Comparison of ENCODE assay signal across 31 cellular contexts in genomic region chr1:173753830-173754229, GRCh38.
"Had no signal": no experiment of that assay in that cellular context is flagged by ENCODE, and none has a peak within 500 bp of the region (broad histone marks: within the 10 kb centered on the region; RNA-seq: fewer than 3 reads in every experiment).

No MANE protein-coding gene starts in this region.

- H3K27ac ChIP-seq: WERI-Rb-1 had no signal

- DNase-seq: activated CD4-positive, alpha-beta memory T cell treated with anti-CD3 and anti-CD28 coated beads, Interleukin-2, amount 10 ng/mL, durations not matched to agents 7 days and 5 days; activated CD4-positive, alpha-beta T cell treated with anti-CD3 and anti-CD28 coated beads for 1 hour; activated CD4-positive, alpha-beta T cell treated with anti-CD3 and anti-CD28 coated beads for 48 hours; activated CD4-positive, CD25-positive, alpha-beta regulatory T cell; activated CD8-positive, alpha-beta memory T cell treated with anti-CD3 and anti-CD28 coated beads for 24 hours; activated CD8-positive, alpha-beta memory T cell treated with anti-CD3 and anti-CD28 coated beads, Interleukin-2, amount 10 ng/mL, durations not matched to agents 7 days and 5 days; activated CD8-positive, alpha-beta memory T cell treated with anti-CD3 and anti-CD28 coated beads, Interleukin-2, amount 50 U/mL, for 48 hours; activated effector memory CD4-positive, alpha-beta T cell treated with Interleukin-2 at 50 U/mL for 16 hours; activated naive CD4-positive, alpha-beta T cell treated with anti-CD3 and anti-CD28 coated beads, Interleukin-2, amount 10 ng/mL, durations not matched to agents 7 days and 5 days; activated naive CD8-positive, alpha-beta T cell treated with anti-CD3 and anti-CD28 coated beads, Interleukin-2, amount 50 U/mL, for 24 hours; activated T-cell treated with anti-CD3 and anti-CD28 coated beads, Interleukin-2, amount 50 U/mL, for 48 hours; anterior cingulate cortex; caudate nucleus; NCI-H1092 treated with DMSO at 0.1 percent for 48 hours; NCI-H1417; NCI-H146; NCI-H187; NCI-H345; NCI-H510A; NCI-H526; NCI-H748 treated with DMSO at 0.1 percent for 48 hours; OCI-M1; Right ventricle myocardium superior; SW 1271; T-helper 1 cell; T-helper 2 cell; T1000; WERI-Rb-1 had no signal

- H3K4me1 Mint-ChIP-seq: activated CD4-positive, alpha-beta memory T cell treated with anti-CD3 and anti-CD28 coated beads, Interleukin-2, amount 10 ng/mL, durations not matched to agents 7 days and 5 days; activated CD8-positive, alpha-beta memory T cell treated with anti-CD3 and anti-CD28 coated beads, Interleukin-2, amount 10 ng/mL, durations not matched to agents 7 days and 5 days; activated naive CD4-positive, alpha-beta T cell treated with anti-CD3 and anti-CD28 coated beads, Interleukin-2, amount 10 ng/mL, durations not matched to agents 7 days and 5 days; activated naive CD8-positive, alpha-beta T cell treated with anti-CD3 and anti-CD28 coated beads, Interleukin-2, amount 50 U/mL, for 24 hours; brain had no signal

- H3K9me3 Mint-ChIP-seq: activated CD4-positive, alpha-beta memory T cell treated with anti-CD3 and anti-CD28 coated beads, Interleukin-2, amount 10 ng/mL, durations not matched to agents 7 days and 5 days; activated naive CD4-positive, alpha-beta T cell treated with anti-CD3 and anti-CD28 coated beads, Interleukin-2, amount 10 ng/mL, durations not matched to agents 7 days and 5 days; activated naive CD8-positive, alpha-beta T cell treated with anti-CD3 and anti-CD28 coated beads, Interleukin-2, amount 50 U/mL, for 24 hours had no signal

- H3K4me3 ChIP-seq: K562 had no signal

- H3K27me3 Mint-ChIP-seq: activated CD4-positive, alpha-beta memory T cell treated with anti-CD3 and anti-CD28 coated beads, Interleukin-2, amount 10 ng/mL, durations not matched to agents 7 days and 5 days; activated CD8-positive, alpha-beta memory T cell treated with anti-CD3 and anti-CD28 coated beads, Interleukin-2, amount 10 ng/mL, durations not matched to agents 7 days and 5 days; activated naive CD4-positive, alpha-beta T cell treated with anti-CD3 and anti-CD28 coated beads, Interleukin-2, amount 10 ng/mL, durations not matched to agents 7 days and 5 days; activated naive CD8-positive, alpha-beta T cell; activated naive CD8-positive, alpha-beta T cell treated with anti-CD3 and anti-CD28 coated beads, Interleukin-2, amount 50 U/mL, for 24 hours; brain had no signal

- H3K4me3 Mint-ChIP-seq: activated CD4-positive, alpha-beta memory T cell treated with anti-CD3 and anti-CD28 coated beads, Interleukin-2, amount 10 ng/mL, durations not matched to agents 7 days and 5 days; activated CD8-positive, alpha-beta memory T cell treated with anti-CD3 and anti-CD28 coated beads, Interleukin-2, amount 10 ng/mL, durations not matched to agents 7 days and 5 days; activated naive CD4-positive, alpha-beta T cell treated with anti-CD3 and anti-CD28 coated beads, Interleukin-2, amount 10 ng/mL, durations not matched to agents 7 days and 5 days; activated naive CD8-positive, alpha-beta T cell; activated naive CD8-positive, alpha-beta T cell treated with anti-CD3 and anti-CD28 coated beads, Interleukin-2, amount 50 U/mL, for 24 hours; brain had no signal

- H3K27ac Mint-ChIP-seq: activated CD4-positive, alpha-beta memory T cell treated with anti-CD3 and anti-CD28 coated beads, Interleukin-2, amount 10 ng/mL, durations not matched to agents 7 days and 5 days; activated CD8-positive, alpha-beta memory T cell treated with anti-CD3 and anti-CD28 coated beads, Interleukin-2, amount 10 ng/mL, durations not matched to agents 7 days and 5 days; activated naive CD4-positive, alpha-beta T cell treated with anti-CD3 and anti-CD28 coated beads, Interleukin-2, amount 10 ng/mL, durations not matched to agents 7 days and 5 days; activated naive CD8-positive, alpha-beta T cell; activated naive CD8-positive, alpha-beta T cell treated with anti-CD3 and anti-CD28 coated beads, Interleukin-2, amount 50 U/mL, for 24 hours; brain had no signal
